2 cellular contexts compared by ENCODE assay signal in the genomic region with DNA sequence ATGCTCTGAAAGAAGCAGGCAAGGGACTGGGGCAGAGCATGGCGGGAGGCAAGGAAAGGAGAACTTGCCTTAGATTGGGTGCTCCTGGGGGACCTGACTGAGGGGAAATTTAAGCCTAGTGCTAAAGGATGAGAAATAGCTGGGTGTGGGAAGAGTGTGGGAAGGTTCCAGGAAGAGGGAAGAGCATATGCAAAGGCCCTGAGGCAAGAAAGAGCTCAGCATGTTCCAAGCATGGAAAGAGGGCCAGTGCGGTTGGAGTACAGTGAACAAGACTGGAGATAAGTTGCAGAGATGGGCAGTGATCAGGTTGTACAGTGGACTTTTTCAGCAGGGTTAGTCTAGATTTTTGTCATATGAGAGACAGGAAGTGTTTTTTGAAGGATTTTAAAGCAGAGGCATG.
TF ChIP-seq lines count a peak whose summit lies in the region.

No MANE protein-coding gene starts in this region.

TF ChIP-seq in HEK293, 187 proteins besides CTCF, POLR2A, EP300 and RAD21 (continues in another document):
- TF ChIP-seq ZNF791 (tag by site-specific recombination; IDR thresholded peaks at IDR 0.05): no peak
- TF ChIP-seq ZNF600 (tag by site-specific recombination; IDR thresholded peaks at IDR 0.05): no peak
- TF ChIP-seq ZFHX2 (tag by site-specific recombination; conservative IDR thresholded peaks at IDR 0.05): peak; percentile 22; the same call in 1 of the 2 replicates
- TF ChIP-seq ZNF274 (IDR thresholded peaks at IDR 0.05; ENCODE audit: low read length): no peak
- TF ChIP-seq ZNF274 (tag by site-specific recombination; IDR thresholded peaks at IDR 0.05; ENCODE audit: borderline replicate concordance): no peak
- TF ChIP-seq ZNF623 (tag by site-specific recombination; IDR thresholded peaks at IDR 0.05): peak; percentile 92
- TF ChIP-seq, protein P1, sequence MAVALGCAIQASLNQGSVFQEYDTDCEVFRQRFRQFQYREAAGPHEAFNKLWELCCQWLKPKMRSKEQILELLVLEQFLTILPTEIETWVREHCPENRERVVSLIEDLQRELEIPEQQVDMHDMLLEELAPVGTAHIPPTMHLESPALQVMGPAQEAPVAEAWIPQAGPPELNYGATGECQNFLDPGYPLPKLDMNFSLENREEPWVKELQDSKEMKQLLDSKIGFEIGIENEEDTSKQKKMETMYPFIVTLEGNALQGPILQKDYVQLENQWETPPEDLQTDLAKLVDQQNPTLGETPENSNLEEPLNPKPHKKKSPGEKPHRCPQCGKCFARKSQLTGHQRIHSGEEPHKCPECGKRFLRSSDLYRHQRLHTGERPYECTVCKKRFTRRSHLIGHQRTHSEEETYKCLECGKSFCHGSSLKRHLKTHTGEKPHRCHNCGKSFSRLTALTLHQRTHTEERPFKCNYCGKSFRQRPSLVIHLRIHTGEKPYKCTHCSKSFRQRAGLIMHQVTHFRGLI (tag by site-specific recombination; IDR thresholded peaks at IDR 0.05): no peak
- no peak for TF ChIP-seq KLF8 (tag by site-specific recombination; IDR thresholded peaks at IDR 0.05)
- TF ChIP-seq KLF1 (tag by site-specific recombination; IDR thresholded peaks at IDR 0.05): no peak
- TF ChIP-seq, protein P2, sequence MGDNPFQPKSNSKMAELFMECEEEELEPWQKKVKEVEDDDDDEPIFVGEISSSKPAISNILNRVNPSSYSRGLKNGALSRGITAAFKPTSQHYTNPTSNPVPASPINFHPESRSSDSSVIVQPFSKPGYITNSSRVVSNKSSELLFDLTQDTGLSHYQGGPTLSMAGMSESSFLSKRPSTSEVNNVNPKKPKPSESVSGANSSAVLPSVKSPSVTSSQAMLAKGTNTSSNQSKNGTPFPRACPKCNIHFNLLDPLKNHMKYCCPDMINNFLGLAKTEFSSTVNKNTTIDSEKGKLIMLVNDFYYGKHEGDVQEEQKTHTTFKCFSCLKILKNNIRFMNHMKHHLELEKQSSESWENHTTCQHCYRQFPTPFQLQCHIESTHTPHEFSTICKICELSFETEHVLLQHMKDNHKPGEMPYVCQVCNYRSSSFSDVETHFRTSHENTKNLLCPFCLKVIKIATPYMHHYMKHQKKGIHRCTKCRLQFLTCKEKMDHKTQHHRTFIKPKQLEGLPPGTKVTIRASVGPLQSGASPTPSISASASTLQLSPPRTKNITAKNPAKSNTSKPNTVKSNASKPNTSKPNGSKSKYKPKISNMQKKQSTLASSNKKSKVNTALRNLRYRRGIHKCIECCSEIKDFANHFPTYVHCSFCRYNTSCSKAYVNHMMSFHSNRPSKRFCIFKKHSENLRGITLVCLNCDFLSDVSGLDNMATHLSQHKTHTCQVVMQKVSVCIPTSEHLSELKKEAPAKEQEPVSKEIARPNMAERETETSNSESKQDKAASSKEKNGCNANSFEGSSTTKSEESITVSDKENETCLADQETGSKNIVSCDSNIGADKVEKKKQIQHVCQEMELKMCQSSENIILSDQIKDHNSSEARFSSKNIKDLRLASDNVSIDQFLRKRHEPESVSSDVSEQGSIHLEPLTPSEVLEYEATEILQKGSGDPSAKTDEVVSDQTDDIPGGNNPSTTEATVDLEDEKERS (tag by site-specific recombination; IDR thresholded peaks at IDR 0.05): no peak
- no peak for TF ChIP-seq SETDB1 (IDR thresholded peaks at IDR 0.05; ENCODE audit: insufficient read length, low read length)
- no peak for TF ChIP-seq ZNF776 (tag by site-specific recombination; IDR thresholded peaks at IDR 0.05; ENCODE audit: borderline replicate concordance)
- no peak for TF ChIP-seq ZNF610 (tag by site-specific recombination; IDR thresholded peaks at IDR 0.05; ENCODE audit: borderline replicate concordance)
- no peak for TF ChIP-seq IKZF3 (tag by site-specific recombination; IDR thresholded peaks at IDR 0.05)
- TF ChIP-seq ZNF155 (tag by site-specific recombination; IDR thresholded peaks at IDR 0.05): no peak
- TF ChIP-seq, protein P3, sequence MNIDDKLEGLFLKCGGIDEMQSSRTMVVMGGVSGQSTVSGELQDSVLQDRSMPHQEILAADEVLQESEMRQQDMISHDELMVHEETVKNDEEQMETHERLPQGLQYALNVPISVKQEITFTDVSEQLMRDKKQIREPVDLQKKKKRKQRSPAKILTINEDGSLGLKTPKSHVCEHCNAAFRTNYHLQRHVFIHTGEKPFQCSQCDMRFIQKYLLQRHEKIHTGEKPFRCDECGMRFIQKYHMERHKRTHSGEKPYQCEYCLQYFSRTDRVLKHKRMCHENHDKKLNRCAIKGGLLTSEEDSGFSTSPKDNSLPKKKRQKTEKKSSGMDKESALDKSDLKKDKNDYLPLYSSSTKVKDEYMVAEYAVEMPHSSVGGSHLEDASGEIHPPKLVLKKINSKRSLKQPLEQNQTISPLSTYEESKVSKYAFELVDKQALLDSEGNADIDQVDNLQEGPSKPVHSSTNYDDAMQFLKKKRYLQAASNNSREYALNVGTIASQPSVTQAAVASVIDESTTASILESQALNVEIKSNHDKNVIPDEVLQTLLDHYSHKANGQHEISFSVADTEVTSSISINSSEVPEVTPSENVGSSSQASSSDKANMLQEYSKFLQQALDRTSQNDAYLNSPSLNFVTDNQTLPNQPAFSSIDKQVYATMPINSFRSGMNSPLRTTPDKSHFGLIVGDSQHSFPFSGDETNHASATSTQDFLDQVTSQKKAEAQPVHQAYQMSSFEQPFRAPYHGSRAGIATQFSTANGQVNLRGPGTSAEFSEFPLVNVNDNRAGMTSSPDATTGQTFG (tag by site-specific recombination; IDR thresholded peaks at IDR 0.05; ENCODE audit: borderline replicate concordance): no peak
- TF ChIP-seq, protein P4, sequence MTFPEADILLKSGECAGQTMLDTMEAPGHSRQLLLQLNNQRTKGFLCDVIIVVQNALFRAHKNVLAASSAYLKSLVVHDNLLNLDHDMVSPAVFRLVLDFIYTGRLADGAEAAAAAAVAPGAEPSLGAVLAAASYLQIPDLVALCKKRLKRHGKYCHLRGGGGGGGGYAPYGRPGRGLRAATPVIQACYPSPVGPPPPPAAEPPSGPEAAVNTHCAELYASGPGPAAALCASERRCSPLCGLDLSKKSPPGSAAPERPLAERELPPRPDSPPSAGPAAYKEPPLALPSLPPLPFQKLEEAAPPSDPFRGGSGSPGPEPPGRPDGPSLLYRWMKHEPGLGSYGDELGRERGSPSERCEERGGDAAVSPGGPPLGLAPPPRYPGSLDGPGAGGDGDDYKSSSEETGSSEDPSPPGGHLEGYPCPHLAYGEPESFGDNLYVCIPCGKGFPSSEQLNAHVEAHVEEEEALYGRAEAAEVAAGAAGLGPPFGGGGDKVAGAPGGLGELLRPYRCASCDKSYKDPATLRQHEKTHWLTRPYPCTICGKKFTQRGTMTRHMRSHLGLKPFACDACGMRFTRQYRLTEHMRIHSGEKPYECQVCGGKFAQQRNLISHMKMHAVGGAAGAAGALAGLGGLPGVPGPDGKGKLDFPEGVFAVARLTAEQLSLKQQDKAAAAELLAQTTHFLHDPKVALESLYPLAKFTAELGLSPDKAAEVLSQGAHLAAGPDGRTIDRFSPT (tag by site-specific recombination; IDR thresholded peaks at IDR 0.05): no peak
- no peak for TF ChIP-seq RBAK (tag by site-specific recombination; IDR thresholded peaks at IDR 0.05)
- no peak for TF ChIP-seq ZNF768 (tag by site-specific recombination; IDR thresholded peaks at IDR 0.05)

TF ChIP-seq in K562, 482 proteins besides CTCF, POLR2A, EP300 and RAD21:
- TF ChIP-seq THRAP3 (IDR thresholded peaks at IDR 0.05; ENCODE audit: borderline replicate concordance) (no peak), RBM25 (IDR thresholded peaks at IDR 0.05; ENCODE audit: low read depth, low read length, severe bottlenecking) (peak; percentile 12), MTA3 (IDR thresholded peaks at IDR 0.05; ENCODE audit: borderline replicate concordance) (no peak)
TF ChIP-seq in K562: peak in this region for 1.
